Comparison of ENCODE assay signal across 8 cellular contexts in the genomic region with DNA sequence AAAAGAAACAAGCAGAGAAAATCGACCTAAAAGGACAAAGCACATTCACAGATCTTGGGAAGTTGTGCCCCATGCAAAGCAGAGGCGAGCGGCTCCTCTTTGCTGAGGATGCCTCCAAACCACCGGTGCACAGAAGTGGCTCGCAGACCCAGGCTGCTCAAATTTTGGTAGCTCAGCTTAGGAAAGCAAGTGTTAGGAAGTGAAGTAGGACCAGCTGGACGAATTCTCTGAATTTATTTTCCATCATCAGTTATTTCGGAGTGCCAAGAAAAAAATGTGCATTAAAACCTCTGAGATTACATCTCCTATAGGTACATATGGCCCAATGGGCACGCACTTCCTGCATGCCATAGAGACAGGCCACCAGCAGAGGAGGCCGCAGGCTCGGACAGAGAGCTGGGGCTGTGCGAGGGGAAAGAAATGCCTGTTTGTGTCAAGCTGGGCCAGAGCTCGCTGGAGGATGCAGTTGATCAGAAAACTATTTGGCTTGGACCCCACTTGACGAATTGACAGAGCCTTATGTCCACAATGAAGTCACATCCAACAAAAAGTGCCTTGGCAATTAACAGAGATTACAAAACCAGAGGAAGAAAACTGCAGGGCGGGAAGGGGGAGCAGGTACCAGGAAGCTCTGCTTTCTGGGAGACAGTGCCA.
DNase-seq lines count a peak whose midpoint lies in the region; ATAC-seq, FAIRE-seq and TF ChIP-seq lines count a peak whose summit lies in the region.

No MANE protein-coding gene starts in this region.

- H3K9me3 Mint-ChIP-seq in CD4-positive, alpha-beta T cell: no peaks in the 10 kb centered on the region
- H3K9me3 Mint-ChIP-seq in activated T-helper 2 cell treated with anti-CD3 and anti-CD28 coated beads, Interferon-gamma antibody, Interleukin-2, Interleukin-4, amounts not matched to agents 10 μg/mL and 5 μg/mL and 100 μg/mL, durations not matched to agents 14 hours and 24 hours and 36 hours: peaks cover 4% of the 10 kb centered on the region

- no peak for TF ChIP-seq CTCF in CD4-positive, alpha-beta T cell (IDR thresholded peaks at IDR 0.05)

- POLR2A ChIA-PET in CD4-positive, alpha-beta T cell (lab: Charles Lee): no interaction called here

- no peaks in the 10 kb centered on the region for H3K27me3 ChIP-seq in CD4-positive, alpha-beta T cell (ENCODE audit: control insufficient read depth, insufficient read depth, low read length)

- H3K4me1 Mint-ChIP-seq in CD4-positive, alpha-beta T cell (ENCODE audit: low read depth): peaks cover 5% of the 10 kb centered on the region
- peaks cover 56% of the 10 kb centered on the region for H3K4me1 Mint-ChIP-seq in activated T-helper 2 cell treated with anti-CD3 and anti-CD28 coated beads, Interferon-gamma antibody, Interleukin-2, Interleukin-4, amounts not matched to agents 10 μg/mL and 5 μg/mL and 100 μg/mL, durations not matched to agents 14 hours and 24 hours and 36 hours (ENCODE audit: low read depth)

- intact Hi-C loops in CD4-positive, alpha-beta T cell (cut with DNase I, micrococcal nuclease): no loop called here
- intact Hi-C loops in activated T-helper 2 cell treated with anti-CD3 and anti-CD28 coated beads, Interferon-gamma antibody, Interleukin-2, Interleukin-4, amounts not matched to agents 10 μg/mL and 5 μg/mL and 100 μg/mL, durations not matched to agents 14 hours and 24 hours and 36 hours (cut with micrococcal nuclease): loop anchor here (1.0 kb wide), 2 partner anchors 7 to 15 kb away; no protein-coding TSS in a partner anchor

- no peak overlapping the region for H3K4me3 Mint-ChIP-seq in CD4-positive, alpha-beta T cell
- no peak overlapping the region for H3K4me3 Mint-ChIP-seq in activated T-helper 2 cell treated with anti-CD3 and anti-CD28 coated beads, Interferon-gamma antibody, Interleukin-2, Interleukin-4, amounts not matched to agents 10 μg/mL and 5 μg/mL and 100 μg/mL, durations not matched to agents 14 hours and 24 hours and 36 hours (ENCODE audit: low read depth)

- H3K27ac ChIP-seq in CD4-positive, alpha-beta T cell (ENCODE audit: low read depth, low read length): no peak overlapping the region

- peak; percentile 86 for FAIRE-seq in urothelium cell line (lab: Jason Lieb, UNC)

- H3K36me3 Mint-ChIP-seq in CD4-positive, alpha-beta T cell (ENCODE audit: low read depth): no peaks in the 10 kb centered on the region
- H3K36me3 Mint-ChIP-seq in activated T-helper 2 cell treated with anti-CD3 and anti-CD28 coated beads, Interferon-gamma antibody, Interleukin-2, Interleukin-4, amounts not matched to agents 10 μg/mL and 5 μg/mL and 100 μg/mL, durations not matched to agents 14 hours and 24 hours and 36 hours (ENCODE audit: low read depth): peaks cover 3% of the 10 kb centered on the region

- no peaks in the 10 kb centered on the region for H3K9me3 ChIP-seq in CD4-positive, alpha-beta T cell (ENCODE audit: control insufficient read depth, low read length)

- no peak overlapping the region for H3K27ac Mint-ChIP-seq in CD4-positive, alpha-beta T cell
- peak overlapping the region; percentile 65 for H3K27ac Mint-ChIP-seq in activated T-helper 2 cell treated with anti-CD3 and anti-CD28 coated beads, Interferon-gamma antibody, Interleukin-2, Interleukin-4, amounts not matched to agents 10 μg/mL and 5 μg/mL and 100 μg/mL, durations not matched to agents 14 hours and 24 hours and 36 hours

- no peak for ATAC-seq in CD4-positive, alpha-beta T cell (ENCODE audit: poor library complexity)
- peak; percentile 59 for ATAC-seq in GM21367 (IDR thresholded peaks at IDR 0.05; ENCODE audit: unreplicated experiment)
- ATAC-seq in GM18907 (IDR thresholded peaks at IDR 0.05; ENCODE audit: unreplicated experiment): no peak

- DNase-seq in CD4-positive, alpha-beta T cell: peak in 6 of 10 experiments; percentile 63 to 72 (median 64)
- DNase-seq in NCI-H446 treated with DMSO at 0.1 percent for 48 hours (lab: John Stamatoyannopoulos, UW) (peak; percentile 82), foreskin melanocyte (peak; percentile 19), non-pigmented ciliary epithelial cell (ENCODE audit: low read depth) (peak; percentile 37), urothelium cell line (ENCODE audit: low spot score) (peak; percentile 71)
- no peak for DNase-seq in activated T-helper 2 cell treated with anti-CD3 and anti-CD28 coated beads, Interferon-gamma antibody, Interleukin-2, Interleukin-4, amounts not matched to agents 10 μg/mL and 5 μg/mL and 100 μg/mL, durations not matched to agents 14 hours and 24 hours and 36 hours (ENCODE audit: low spot score)

- H3K27me3 Mint-ChIP-seq in CD4-positive, alpha-beta T cell: no peaks in the 10 kb centered on the region
- no peaks in the 10 kb centered on the region for H3K27me3 Mint-ChIP-seq in activated T-helper 2 cell treated with anti-CD3 and anti-CD28 coated beads, Interferon-gamma antibody, Interleukin-2, Interleukin-4, amounts not matched to agents 10 μg/mL and 5 μg/mL and 100 μg/mL, durations not matched to agents 14 hours and 24 hours and 36 hours (ENCODE audit: low read depth)

- CTCF ChIA-PET in CD4-positive, alpha-beta T cell (lab: Charles Lee): no interaction called here
